ENCODE assay signal across 8 cellular contexts in the genomic region with DNA sequence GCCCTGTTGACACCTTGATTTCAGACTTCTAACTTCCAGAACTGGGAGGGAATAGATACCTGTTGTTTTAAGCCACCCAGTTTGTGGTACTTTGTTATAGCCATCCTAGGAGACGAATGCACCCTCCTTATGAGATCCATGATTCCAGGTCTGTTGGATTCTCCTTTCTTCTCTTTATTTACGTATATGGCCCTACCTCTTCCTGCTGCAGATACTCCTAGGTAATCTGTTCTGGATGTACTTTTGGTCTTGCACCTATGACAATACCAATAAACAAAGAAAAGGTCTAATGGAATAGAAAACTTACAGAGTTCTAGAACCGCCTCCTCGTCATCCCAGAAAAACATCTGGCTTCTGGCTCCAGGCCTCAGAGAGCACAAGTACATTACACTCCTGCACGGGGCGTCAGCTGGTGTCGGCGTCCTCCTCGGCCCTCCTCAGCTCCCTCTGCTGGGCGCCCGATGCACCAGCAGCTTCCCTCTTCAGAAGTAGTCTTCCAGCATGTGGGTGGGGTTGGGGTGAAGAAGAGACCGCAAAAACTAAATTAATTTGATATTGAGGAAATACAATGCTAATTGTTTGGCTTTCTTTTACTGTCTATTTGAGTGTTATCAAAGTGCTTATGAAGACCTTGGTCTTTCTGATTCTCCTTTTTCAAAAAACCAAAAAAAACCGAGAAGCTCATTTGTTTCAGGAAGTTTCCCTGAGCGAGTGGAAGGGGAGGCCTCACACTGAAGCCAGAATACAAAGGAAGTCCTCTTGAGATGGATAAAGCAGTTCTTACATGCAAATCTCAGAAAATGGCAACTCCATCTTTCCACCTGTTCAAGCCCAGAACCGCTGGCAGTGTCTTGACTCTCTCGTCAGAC. TPM values are rescaled to one million over a fixed set of nuclear protein-coding genes. Genes with fewer than 3 reads are reported as not detected.
DNase-seq lines count a peak whose midpoint lies in the region; ATAC-seq and TF ChIP-seq lines count a peak whose summit lies in the region.

No MANE protein-coding gene starts in this region.

- H3K27me3 Mint-ChIP-seq in activated naive CD4-positive, alpha-beta T cell treated with anti-CD3 and anti-CD28 coated beads, Interleukin-2, amount 10 ng/mL, durations not matched to agents 7 days and 5 days = peaks cover 4% of the 10 kb centered on the region

- H3K36me3 Mint-ChIP-seq in activated naive CD4-positive, alpha-beta T cell treated with anti-CD3 and anti-CD28 coated beads, Interleukin-2, amount 10 ng/mL, durations not matched to agents 7 days and 5 days = no peaks in the 10 kb centered on the region

- H3K4me1 Mint-ChIP-seq in activated naive CD4-positive, alpha-beta T cell treated with anti-CD3 and anti-CD28 coated beads, Interleukin-2, amount 10 ng/mL, durations not matched to agents 7 days and 5 days = peaks cover 55% of the 10 kb centered on the region

- TF ChIP-seq CTCF in retinal pigment epithelial cell (conservative IDR thresholded peaks at IDR 0.05; ENCODE audit: low read depth, low read length) = peak; percentile 94

- no peak overlapping the region for H3K4me3 Mint-ChIP-seq in activated naive CD4-positive, alpha-beta T cell treated with anti-CD3 and anti-CD28 coated beads, Interleukin-2, amount 10 ng/mL, durations not matched to agents 7 days and 5 days

- no peak overlapping the region for H3K27ac Mint-ChIP-seq in activated naive CD4-positive, alpha-beta T cell treated with anti-CD3 and anti-CD28 coated beads, Interleukin-2, amount 10 ng/mL, durations not matched to agents 7 days and 5 days

- ATAC-seq in GM21576 (IDR thresholded peaks at IDR 0.05; ENCODE audit: unreplicated experiment) (peak; percentile 85), SK-N-SH treated with all-trans-retinoic acid at 6 μM for 48 hours (peak; percentile 30)

- H3K9me3 Mint-ChIP-seq in activated naive CD4-positive, alpha-beta T cell treated with anti-CD3 and anti-CD28 coated beads, Interleukin-2, amount 10 ng/mL, durations not matched to agents 7 days and 5 days = no peaks in the 10 kb centered on the region

- H3K4me3 ChIP-seq in retinal pigment epithelial cell (ENCODE audit: low read length) = no peak overlapping the region

- H3K27ac ChIP-seq in KOPT-K1 (ENCODE audit: low read depth, low read length, poor library complexity, severe bottlenecking) = peak overlapping the region; percentile 5

- no peaks in the 10 kb centered on the region for H3K9me3 ChIP-seq in KOPT-K1 (ENCODE audit: insufficient read depth, low read length, poor library complexity, severe bottlenecking)

- CTCF ChIA-PET in activated naive CD4-positive, alpha-beta T cell treated with anti-CD3 and anti-CD28 coated beads, Interleukin-2, amount 10 ng/mL, durations not matched to agents 7 days and 5 days (lab: Charles Lee) = interaction anchor here (0.6 to 2.7 kb wide), 24 partner anchors 9 to 487 kb away, joined by 3 to 9 read pairs (median 4); a partner anchor contains a TSS

- intact Hi-C loops in cardiac septum (cut with DNase I) = no loop called here

- peak; percentile 73 for DNase-seq in DMS53 treated with DMSO at 0.1 percent for 48 hours (lab: John Stamatoyannopoulos, UW; ENCODE audit: unreplicated experiment)
- peak; percentile 83 for DNase-seq in activated naive CD4-positive, alpha-beta T cell treated with anti-CD3 and anti-CD28 coated beads, Interleukin-2, amount 10 ng/mL, durations not matched to agents 7 days and 5 days
- DNase-seq in cardiac septum (ENCODE audit: low spot score) = peak; percentile 93
- no peak for DNase-seq in retinal pigment epithelial cell (ENCODE audit: low read depth)
- DNase-seq in inferior parietal cortex (ENCODE audit: extremely low spot score) = no peak

- H3K36me3 ChIP-seq in KOPT-K1 (ENCODE audit: insufficient read depth, low read length) = no peaks in the 10 kb centered on the region

TF ChIP-seq in SK-N-SH treated with all-trans-retinoic acid at 6 μM for 48 hours, 23 proteins besides CTCF, POLR2A, EP300 and RAD21 (continues in another document):
- TF ChIP-seq ESRRG (CRISPR knock-in tag; IDR thresholded peaks at IDR 0.05) (no peak), ZNF70 (CRISPR knock-in tag; IDR thresholded peaks at IDR 0.05) (no peak), SNAI2 (CRISPR knock-in tag; IDR thresholded peaks at IDR 0.05) (no peak), ZFP30 (CRISPR knock-in tag; IDR thresholded peaks at IDR 0.05) (no peak), OSR1 (CRISPR knock-in tag; IDR thresholded peaks at IDR 0.05) (no peak), ZNF565 (CRISPR knock-in tag; conservative IDR thresholded peaks at IDR 0.05; ENCODE audit: low read depth) (no peak), BACH2 (CRISPR knock-in tag; IDR thresholded peaks at IDR 0.05; ENCODE audit: borderline replicate concordance) (no peak), TOX (CRISPR knock-in tag; IDR thresholded peaks at IDR 0.05; ENCODE audit: borderline replicate concordance) (no peak), ZNF8 (CRISPR knock-in tag; IDR thresholded peaks at IDR 0.05) (no peak), TCF4 (CRISPR knock-in tag; IDR thresholded peaks at IDR 0.05; ENCODE audit: borderline replicate concordance) (no peak), GLIS3 (CRISPR knock-in tag; IDR thresholded peaks at IDR 0.05) (no peak), RARB (CRISPR knock-in tag; IDR thresholded peaks at IDR 0.05) (no peak)
- TF ChIP-seq, protein P1, sequence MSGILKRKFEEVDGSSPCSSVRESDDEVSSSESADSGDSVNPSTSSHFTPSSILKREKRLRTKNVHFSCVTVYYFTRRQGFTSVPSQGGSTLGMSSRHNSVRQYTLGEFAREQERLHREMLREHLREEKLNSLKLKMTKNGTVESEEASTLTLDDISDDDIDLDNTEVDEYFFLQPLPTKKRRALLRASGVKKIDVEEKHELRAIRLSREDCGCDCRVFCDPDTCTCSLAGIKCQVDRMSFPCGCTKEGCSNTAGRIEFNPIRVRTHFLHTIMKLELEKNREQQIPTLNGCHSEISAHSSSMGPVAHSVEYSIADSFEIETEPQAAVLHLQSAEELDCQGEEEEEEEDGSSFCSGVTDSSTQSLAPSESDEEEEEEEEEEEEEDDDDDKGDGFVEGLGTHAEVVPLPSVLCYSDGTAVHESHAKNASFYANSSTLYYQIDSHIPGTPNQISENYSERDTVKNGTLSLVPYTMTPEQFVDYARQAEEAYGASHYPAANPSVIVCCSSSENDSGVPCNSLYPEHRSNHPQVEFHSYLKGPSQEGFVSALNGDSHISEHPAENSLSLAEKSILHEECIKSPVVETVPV (CRISPR knock-in tag; IDR thresholded peaks at IDR 0.05) = no peak
- TF ChIP-seq, protein P2, sequence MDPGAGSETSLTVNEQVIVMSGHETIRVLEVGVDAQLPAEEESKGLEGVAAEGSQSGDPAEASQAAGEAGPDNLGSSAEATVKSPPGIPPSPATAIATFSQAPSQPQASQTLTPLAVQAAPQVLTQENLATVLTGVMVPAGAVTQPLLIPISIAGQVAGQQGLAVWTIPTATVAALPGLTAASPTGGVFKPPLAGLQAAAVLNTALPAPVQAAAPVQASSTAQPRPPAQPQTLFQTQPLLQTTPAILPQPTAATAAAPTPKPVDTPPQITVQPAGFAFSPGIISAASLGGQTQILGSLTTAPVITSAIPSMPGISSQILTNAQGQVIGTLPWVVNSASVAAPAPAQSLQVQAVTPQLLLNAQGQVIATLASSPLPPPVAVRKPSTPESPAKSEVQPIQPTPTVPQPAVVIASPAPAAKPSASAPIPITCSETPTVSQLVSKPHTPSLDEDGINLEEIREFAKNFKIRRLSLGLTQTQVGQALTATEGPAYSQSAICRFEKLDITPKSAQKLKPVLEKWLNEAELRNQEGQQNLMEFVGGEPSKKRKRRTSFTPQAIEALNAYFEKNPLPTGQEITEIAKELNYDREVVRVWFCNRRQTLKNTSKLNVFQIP (CRISPR knock-in tag; IDR thresholded peaks at IDR 0.05; ENCODE audit: borderline replicate concordance, low read depth) = no peak
- TF ChIP-seq, protein P3, sequence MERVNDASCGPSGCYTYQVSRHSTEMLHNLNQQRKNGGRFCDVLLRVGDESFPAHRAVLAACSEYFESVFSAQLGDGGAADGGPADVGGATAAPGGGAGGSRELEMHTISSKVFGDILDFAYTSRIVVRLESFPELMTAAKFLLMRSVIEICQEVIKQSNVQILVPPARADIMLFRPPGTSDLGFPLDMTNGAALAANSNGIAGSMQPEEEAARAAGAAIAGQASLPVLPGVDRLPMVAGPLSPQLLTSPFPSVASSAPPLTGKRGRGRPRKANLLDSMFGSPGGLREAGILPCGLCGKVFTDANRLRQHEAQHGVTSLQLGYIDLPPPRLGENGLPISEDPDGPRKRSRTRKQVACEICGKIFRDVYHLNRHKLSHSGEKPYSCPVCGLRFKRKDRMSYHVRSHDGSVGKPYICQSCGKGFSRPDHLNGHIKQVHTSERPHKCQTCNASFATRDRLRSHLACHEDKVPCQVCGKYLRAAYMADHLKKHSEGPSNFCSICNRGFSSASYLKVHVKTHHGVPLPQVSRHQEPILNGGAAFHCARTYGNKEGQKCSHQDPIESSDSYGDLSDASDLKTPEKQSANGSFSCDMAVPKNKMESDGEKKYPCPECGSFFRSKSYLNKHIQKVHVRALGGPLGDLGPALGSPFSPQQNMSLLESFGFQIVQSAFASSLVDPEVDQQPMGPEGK (CRISPR knock-in tag; IDR thresholded peaks at IDR 0.05; ENCODE audit: borderline replicate concordance) = no peak
- TF ChIP-seq, protein P4, sequence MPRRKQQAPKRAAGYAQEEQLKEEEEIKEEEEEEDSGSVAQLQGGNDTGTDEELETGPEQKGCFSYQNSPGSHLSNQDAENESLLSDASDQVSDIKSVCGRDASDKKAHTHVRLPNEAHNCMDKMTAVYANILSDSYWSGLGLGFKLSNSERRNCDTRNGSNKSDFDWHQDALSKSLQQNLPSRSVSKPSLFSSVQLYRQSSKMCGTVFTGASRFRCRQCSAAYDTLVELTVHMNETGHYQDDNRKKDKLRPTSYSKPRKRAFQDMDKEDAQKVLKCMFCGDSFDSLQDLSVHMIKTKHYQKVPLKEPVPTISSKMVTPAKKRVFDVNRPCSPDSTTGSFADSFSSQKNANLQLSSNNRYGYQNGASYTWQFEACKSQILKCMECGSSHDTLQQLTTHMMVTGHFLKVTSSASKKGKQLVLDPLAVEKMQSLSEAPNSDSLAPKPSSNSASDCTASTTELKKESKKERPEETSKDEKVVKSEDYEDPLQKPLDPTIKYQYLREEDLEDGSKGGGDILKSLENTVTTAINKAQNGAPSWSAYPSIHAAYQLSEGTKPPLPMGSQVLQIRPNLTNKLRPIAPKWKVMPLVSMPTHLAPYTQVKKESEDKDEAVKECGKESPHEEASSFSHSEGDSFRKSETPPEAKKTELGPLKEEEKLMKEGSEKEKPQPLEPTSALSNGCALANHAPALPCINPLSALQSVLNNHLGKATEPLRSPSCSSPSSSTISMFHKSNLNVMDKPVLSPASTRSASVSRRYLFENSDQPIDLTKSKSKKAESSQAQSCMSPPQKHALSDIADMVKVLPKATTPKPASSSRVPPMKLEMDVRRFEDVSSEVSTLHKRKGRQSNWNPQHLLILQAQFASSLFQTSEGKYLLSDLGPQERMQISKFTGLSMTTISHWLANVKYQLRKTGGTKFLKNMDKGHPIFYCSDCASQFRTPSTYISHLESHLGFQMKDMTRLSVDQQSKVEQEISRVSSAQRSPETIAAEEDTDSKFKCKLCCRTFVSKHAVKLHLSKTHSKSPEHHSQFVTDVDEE (CRISPR knock-in tag; IDR thresholded peaks at IDR 0.05) = no peak

RNA-seq across cellular contexts. Expression of a gene that starts 9.7 kb away (rescaled TPM):
- 40.2 TPM for total RNA-seq in cardiac septum

Comparison
In these comparisons a context has a peak if more than half of its experiments do, and no peak if none do; other contexts are left out.
1. DNase-seq: peak in DMS53 treated with DMSO at 0.1 percent for 48 hours (single experiment), activated naive CD4-positive, alpha-beta T cell treated with anti-CD3 and anti-CD28 coated beads, Interleukin-2, amount 10 ng/mL, durations not matched to agents 7 days and 5 days (single experiment) and cardiac septum (single experiment); none in retinal pigment epithelial cell (single experiment) and inferior parietal cortex (single experiment).